In genomic region chr18:37698508-37699035, GRCh38 we compare ENCODE assay signal across 18 cellular contexts.
DNase-seq lines count a peak whose midpoint lies in the region; ATAC-seq and TF ChIP-seq lines count a peak whose summit lies in the region.
"Had no signal": no experiment of that assay in that cellular context is flagged by ENCODE, and none has a peak within 500 bp of the region (broad histone marks: within the 10 kb centered on the region; RNA-seq: fewer than 3 reads in every experiment).

No MANE protein-coding gene starts in this region.

- no peak overlapping the region for H3K4ac ChIP-seq in H9 (ENCODE audit: low read depth, low read length)

- H4K5ac ChIP-seq in H9 (ENCODE audit: insufficient read length, low read depth, low read length) = no peak overlapping the region

- H3K36me3 Mint-ChIP-seq in H9 (ENCODE audit: insufficient read depth in 1 of 3, low read depth in 3 of 3) = no peaks in the 10 kb centered on the region

- H3K4me3 ChIP-seq in NT2/D1 (ENCODE audit: insufficient read length, low read depth) (no peak overlapping the region), iPS DF 6.9 (ENCODE audit: low read length) (no peak overlapping the region), WERI-Rb-1 (ENCODE audit: low read depth, low read length) (no peak overlapping the region), brain microvascular endothelial cell (ENCODE audit: low read depth, low read length) (no peak overlapping the region)

- H3K4me2 ChIP-seq in H9 (ENCODE audit: insufficient read depth, insufficient read length, low read length) = no peak overlapping the region
- H3K4me2 ChIP-seq: SK-N-SH had no signal

- no peak overlapping the region for H2BK15ac ChIP-seq in H9 (ENCODE audit: low read depth, low read length)

- no peak overlapping the region for H3K14ac ChIP-seq in H9 (ENCODE audit: insufficient read depth, low read length)

- H2BK20ac ChIP-seq in H9 (ENCODE audit: low read depth, low read length, poor library complexity, severe bottlenecking) = no peak overlapping the region

- no peak overlapping the region for H2BK5ac ChIP-seq in H9 (ENCODE audit: insufficient read length, low read length)

- H3K4me3 Mint-ChIP-seq in H9 = no peak overlapping the region

- H3T11ph ChIP-seq in H9 (ENCODE audit: low read length) = no peak overlapping the region

- H3K79me2 ChIP-seq in H9 (ENCODE audit: insufficient read depth, low read length) = no peaks in the 10 kb centered on the region

- no peak overlapping the region for H3K18ac ChIP-seq in H9 (ENCODE audit: insufficient read length, low read depth, low read length)

- no peaks in the 10 kb centered on the region for H4K20me1 ChIP-seq in H9 (ENCODE audit: control insufficient read depth, insufficient read depth, insufficient read length)

- H3K9ac ChIP-seq in H9 (ENCODE audit: extremely low read depth, insufficient read length, low read length) = no peak overlapping the region
- H3K9ac ChIP-seq in NT2/D1 (ENCODE audit: insufficient read length, low read depth) = no peak overlapping the region
- H3K9ac ChIP-seq: SK-N-SH had no signal

- H3K4me1 Mint-ChIP-seq in H9 = peaks cover 14 to 17% of the 10 kb centered on the region in 2 experiments

- 0 out of 5 replicates have a peak, but pooled peaks cover 0 to under 1% of the 10 kb centered on the region in 2 experiments for H3K9me3 Mint-ChIP-seq in H9

- peak overlapping the region in 1 of 3 experiments; percentile 50; a peak in 1 of 7 replicates for H3K27ac Mint-ChIP-seq in H9

- in situ Hi-C loops in brain microvascular endothelial cell (cut with HindIII; ENCODE audit: low pct_ligation_motif_present, low sequenced_read_pairs) = no loop called here

- no peaks in the 10 kb centered on the region for H3K23me2 ChIP-seq in H9 (ENCODE audit: insufficient read length, low read depth, low read length, poor library complexity, severe bottlenecking)

- H3K27me3 Mint-ChIP-seq in H9 (ENCODE audit: low read depth) = peaks cover 13% of the 10 kb centered on the region

- H3K36me3 ChIP-seq in NT2/D1 (ENCODE audit: insufficient read depth, insufficient read length, low read length) (no peaks in the 10 kb centered on the region), iPS DF 6.9 (ENCODE audit: control insufficient read depth, insufficient read depth, low read length) (no peaks in the 10 kb centered on the region), WERI-Rb-1 (no peaks in the 10 kb centered on the region), brain microvascular endothelial cell (replicated peaks) (no peaks in the 10 kb centered on the region)

- no peak overlapping the region for H4K91ac ChIP-seq in H9 (ENCODE audit: insufficient read length, low read depth, low read length)

- TF ChIP-seq CTCF in H9 (conservative IDR thresholded peaks at IDR 0.05) = no peak
- no peak for TF ChIP-seq CTCF in WERI-Rb-1 (IDR thresholded peaks at IDR 0.05; ENCODE audit: low read depth, low read length)
- no peak for TF ChIP-seq CTCF in brain microvascular endothelial cell (IDR thresholded peaks at IDR 0.05; ENCODE audit: low read depth, low read length, missing control alignments)

- DNase-seq in DMS79 (lab: John Stamatoyannopoulos, UW) (peak; percentile 12), H9 (peak; percentile 41), NT2/D1 (ENCODE audit: low read depth, low spot score) (peak; percentile 27), iPS DF 6.9 (ENCODE audit: low read depth, low spot score) (peak; percentile 18), WERI-Rb-1 (no peak), brain microvascular endothelial cell (no peak)
- DNase-seq: KBM-7, MV-4-11, NCI-H1417 treated with DMSO at 0.1 percent for 48 hours, NCI-H2029, NCI-H345, NCI-H82, SK-N-SH, T-helper 1 cell had no signal

- H4K8ac ChIP-seq in H9 (replicated peaks; ENCODE audit: insufficient read length, low read depth, low read length) = no peak overlapping the region

- H3K79me1 ChIP-seq in H9 (ENCODE audit: insufficient read depth, low read depth, low read length, poor library complexity, severe bottlenecking) = no peaks in the 10 kb centered on the region

- no peak overlapping the region for H2BK120ac ChIP-seq in H9 (ENCODE audit: low read depth, low read length, poor library complexity, severe bottlenecking)

- no CpG with 5 or more reads among the region's 3 CpGs for WGBS in H9 (ENCODE audit: extremely low coverage, insufficient read length, low lambda C conversion rate)
- WGBS in iPS DF 6.9 (ENCODE audit: insufficient coverage, insufficient read length) = no CpG with 5 or more reads among the region's 3 CpGs

- H3K9me3 ChIP-seq in H9 (ENCODE audit: control insufficient read depth, low read depth, low read length) (no peaks in the 10 kb centered on the region), NT2/D1 (ENCODE audit: insufficient read depth, low read length) (no peaks in the 10 kb centered on the region), iPS DF 6.9 (ENCODE audit: control insufficient read depth, insufficient read depth, low read length) (no peaks in the 10 kb centered on the region), WERI-Rb-1 (ENCODE audit: severe bottlenecking) (no peaks in the 10 kb centered on the region)
- H3K9me3 ChIP-seq: SK-N-SH had no signal

- no peak overlapping the region for H3K56ac ChIP-seq in H9 (ENCODE audit: insufficient read length, low read depth, low read length)

- H2AFZ ChIP-seq in H9 (ENCODE audit: low read length) = no peak overlapping the region

- no peak for ATAC-seq in GM21381 (IDR thresholded peaks at IDR 0.05; ENCODE audit: unreplicated experiment)
- ATAC-seq: Panc1, Right ventricle myocardium inferior had no signal

- no peaks in the 10 kb centered on the region; the same call in 1 of the 2 replicates for H3K27me3 ChIP-seq in H9 (ENCODE audit: insufficient read depth, low read length)
- peaks cover 37% of the 10 kb centered on the region for H3K27me3 ChIP-seq in NT2/D1 (ENCODE audit: insufficient read depth, insufficient read length)
- H3K27me3 ChIP-seq in iPS DF 6.9 (ENCODE audit: control insufficient read depth, insufficient read depth, low read length) = no peaks in the 10 kb centered on the region
- H3K27me3 ChIP-seq in WERI-Rb-1 (ENCODE audit: insufficient read depth, low read depth, severe bottlenecking) = no peaks in the 10 kb centered on the region
- no peaks in the 10 kb centered on the region for H3K27me3 ChIP-seq in brain microvascular endothelial cell (replicated peaks)

- H2BK12ac ChIP-seq in H9 (ENCODE audit: insufficient read length, low read depth, low read length) = no peak overlapping the region

- H3K27ac ChIP-seq in H9 (ENCODE audit: insufficient read length, low read depth, low read length) (no peak overlapping the region), iPS DF 6.9 (ENCODE audit: low read length) (no peak overlapping the region), WERI-Rb-1 (no peak overlapping the region), brain microvascular endothelial cell (no peak overlapping the region)
- H3K27ac ChIP-seq: C4-2B had no signal

- no peak overlapping the region for H2AK5ac ChIP-seq in H9 (ENCODE audit: insufficient read length, low read length)

- H3K23ac ChIP-seq in H9 (ENCODE audit: insufficient read length, low read depth, low read length) = no peak overlapping the region

- 0 out of 2 replicates have a peak, but pooled peaks cover 2% of the 10 kb centered on the region for H3K4me1 ChIP-seq in H9 (ENCODE audit: insufficient read depth, low read length)
- no peaks in the 10 kb centered on the region for H3K4me1 ChIP-seq in NT2/D1 (ENCODE audit: insufficient read depth, insufficient read length)
- H3K4me1 ChIP-seq in iPS DF 6.9 (ENCODE audit: control insufficient read depth, insufficient read depth, low read length) = 0 out of 2 replicates have a peak, but pooled peaks cover 1% of the 10 kb centered on the region

Comparison
In these comparisons a context has a peak if more than half of its experiments do, and no peak if none do; other contexts are left out.
1. DNase-seq: peak in DMS79 (single experiment), H9 (single experiment), NT2/D1 (single experiment) and iPS DF 6.9 (single experiment); none in WERI-Rb-1 (single experiment) and brain microvascular endothelial cell (single experiment).